Comparison of ENCODE assay signal across 13 cellular contexts in the genomic region with DNA sequence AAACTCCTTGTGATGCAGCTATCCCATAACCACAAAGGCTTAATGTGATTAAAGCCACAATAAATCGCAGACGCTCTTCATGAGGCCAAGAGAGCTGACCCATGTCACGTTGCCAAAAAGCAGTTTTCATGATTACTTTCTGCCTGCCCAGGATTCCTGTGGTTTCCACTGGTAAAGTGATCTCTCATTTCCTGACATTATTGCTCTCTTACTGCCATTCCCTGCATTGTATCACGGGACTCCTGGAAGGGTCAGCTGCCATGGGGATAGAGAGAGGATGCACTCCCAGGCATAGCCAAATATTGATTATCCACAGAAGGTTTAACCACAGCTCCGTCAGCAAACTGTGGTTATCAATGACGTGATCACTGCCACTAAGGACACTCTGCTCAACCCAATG.
A peak's percentile ranks its signal among the peaks of the same experiment; 100 is the strongest.
DNase-seq lines count a peak whose midpoint lies in the region; ATAC-seq, FAIRE-seq and TF ChIP-seq lines count a peak whose summit lies in the region.
"Had no signal": no experiment of that assay in that cellular context is flagged by ENCODE, and none has a peak within 500 bp of the region (broad histone marks: within the 10 kb centered on the region; RNA-seq: fewer than 3 reads in every experiment).

No MANE protein-coding gene starts in this region.

- H3K27ac ChIP-seq in HEK293 (ENCODE audit: extremely low read depth, low read depth, low read length): no peak overlapping the region
- H3K27ac ChIP-seq: right atrium auricular region had no signal

- no peak overlapping the region for H3K4me3 ChIP-seq in HEK293 (ENCODE audit: low read depth, low read length)
- H3K4me3 ChIP-seq: right atrium auricular region had no signal

- no peak for TF ChIP-seq POLR2A in GM12892 (IDR thresholded peaks at IDR 0.05; ENCODE audit: low read depth, low read length)

- H3K36me3 ChIP-seq in HEK293 (ENCODE audit: control insufficient read depth in 2 of 2, insufficient read depth in 1 of 2, low read length in 2 of 2): no peaks in the 10 kb centered on the region
- H3K36me3 ChIP-seq: right atrium auricular region had no signal

- CTCF ChIA-PET in HEK293 (lab: Yijun Ruan, JAX): interaction anchor here (0.7 to 9.2 kb wide), 9 partner anchors 8 to 877 kb away, joined by 3 to 247 read pairs (median 4); no protein-coding TSS in a partner anchor

- peak; percentile 65 for DNase-seq in fibroblast of the conjunctiva (ENCODE audit: low read depth)
- peak; percentile 88 for DNase-seq in smooth muscle cell of the brain vasculature (ENCODE audit: low read depth, low spot score)
- DNase-seq in NCI-H146 (lab: John Stamatoyannopoulos, UW): no peak
- no peak for DNase-seq in GM12892 (ENCODE audit: insufficient read length)
- no peak for DNase-seq in iPS-NIHi7 (ENCODE audit: extremely low spot score)
- DNase-seq: activated CD8-positive, alpha-beta memory T cell treated with anti-CD3 and anti-CD28 coated beads for 24 hours; NCI-H524 treated with DMSO at 0.1 percent for 48 hours; T-cell had no signal

- TF ChIP-seq CTCF in HEK293 (tag by site-specific recombination; IDR thresholded peaks at IDR 0.05): no peak

- ATAC-seq in SK-N-SH treated with all-trans-retinoic acid at 6 μM for 48 hours (peak; percentile 96), HG03442 (IDR thresholded peaks at IDR 0.05; ENCODE audit: unreplicated experiment) (no peak)
- ATAC-seq: T-cell had no signal

- peaks cover 11% of the 10 kb centered on the region for H3K4me1 ChIP-seq in HEK293 (ENCODE audit: control insufficient read depth, insufficient read depth, low read length)
- H3K4me1 ChIP-seq: right atrium auricular region had no signal

- no peak for FAIRE-seq in GM12892 (lab: Jason Lieb, UNC)
- FAIRE-seq: frontal cortex had no signal

- no peaks in the 10 kb centered on the region for H3K9me3 ChIP-seq in HEK293 (ENCODE audit: control insufficient read depth, insufficient read depth, low read depth, low read length)
- H3K9me3 ChIP-seq: right atrium auricular region had no signal

- POLR2A ChIA-PET in HEK293 (lab: Yijun Ruan, JAX): interaction anchor here (1.1 to 1.6 kb wide), 5 partner anchors 35 to 188 kb away, joined by 3 to 5 read pairs (median 3); no protein-coding TSS in a partner anchor

TF ChIP-seq in HEK293, 187 proteins besides CTCF, POLR2A, EP300 and RAD21 (continues in another document):
- TF ChIP-seq, protein P1, sequence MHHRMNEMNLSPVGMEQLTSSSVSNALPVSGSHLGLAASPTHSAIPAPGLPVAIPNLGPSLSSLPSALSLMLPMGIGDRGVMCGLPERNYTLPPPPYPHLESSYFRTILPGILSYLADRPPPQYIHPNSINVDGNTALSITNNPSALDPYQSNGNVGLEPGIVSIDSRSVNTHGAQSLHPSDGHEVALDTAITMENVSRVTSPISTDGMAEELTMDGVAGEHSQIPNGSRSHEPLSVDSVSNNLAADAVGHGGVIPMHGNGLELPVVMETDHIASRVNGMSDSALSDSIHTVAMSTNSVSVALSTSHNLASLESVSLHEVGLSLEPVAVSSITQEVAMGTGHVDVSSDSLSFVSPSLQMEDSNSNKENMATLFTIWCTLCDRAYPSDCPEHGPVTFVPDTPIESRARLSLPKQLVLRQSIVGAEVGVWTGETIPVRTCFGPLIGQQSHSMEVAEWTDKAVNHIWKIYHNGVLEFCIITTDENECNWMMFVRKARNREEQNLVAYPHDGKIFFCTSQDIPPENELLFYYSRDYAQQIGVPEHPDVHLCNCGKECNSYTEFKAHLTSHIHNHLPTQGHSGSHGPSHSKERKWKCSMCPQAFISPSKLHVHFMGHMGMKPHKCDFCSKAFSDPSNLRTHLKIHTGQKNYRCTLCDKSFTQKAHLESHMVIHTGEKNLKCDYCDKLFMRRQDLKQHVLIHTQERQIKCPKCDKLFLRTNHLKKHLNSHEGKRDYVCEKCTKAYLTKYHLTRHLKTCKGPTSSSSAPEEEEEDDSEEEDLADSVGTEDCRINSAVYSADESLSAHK (tag by site-specific recombination; IDR thresholded peaks at IDR 0.05): peak; percentile 93
- TF ChIP-seq ZNF366 (tag by site-specific recombination; conservative IDR thresholded peaks at IDR 0.05) (peak; percentile 91), ZNF24 (tag by site-specific recombination; IDR thresholded peaks at IDR 0.05) (peak; percentile 86), ZSCAN30 (tag by site-specific recombination; IDR thresholded peaks at IDR 0.05) (no peak), SP2 (tag by site-specific recombination; IDR thresholded peaks at IDR 0.05) (no peak), ZNF596 (tag by site-specific recombination; IDR thresholded peaks at IDR 0.05) (peak; percentile 62; the same call in 1 of the 2 replicates), ZNF214 (tag by site-specific recombination; IDR thresholded peaks at IDR 0.05; ENCODE audit: borderline replicate concordance) (no peak), ZNF211 (tag by site-specific recombination; IDR thresholded peaks at IDR 0.05; ENCODE audit: low read depth) (no peak), GLIS1 (tag by site-specific recombination; IDR thresholded peaks at IDR 0.05) (peak; percentile 86), ZNF76 (tag by site-specific recombination; IDR thresholded peaks at IDR 0.05; ENCODE audit: borderline replicate concordance, low read depth) (no peak), ZNF175 (tag by site-specific recombination; IDR thresholded peaks at IDR 0.05) (no peak), ZNF843 (tag by site-specific recombination; IDR thresholded peaks at IDR 0.05) (peak; percentile 97), ZNF660 (tag by site-specific recombination; IDR thresholded peaks at IDR 0.05) (0 out of 2 replicates have a peak, but pooled peaks have one; percentile 62), ZNF2 (tag by site-specific recombination; IDR thresholded peaks at IDR 0.05) (peak; percentile 18)
- TF ChIP-seq, protein P2, sequence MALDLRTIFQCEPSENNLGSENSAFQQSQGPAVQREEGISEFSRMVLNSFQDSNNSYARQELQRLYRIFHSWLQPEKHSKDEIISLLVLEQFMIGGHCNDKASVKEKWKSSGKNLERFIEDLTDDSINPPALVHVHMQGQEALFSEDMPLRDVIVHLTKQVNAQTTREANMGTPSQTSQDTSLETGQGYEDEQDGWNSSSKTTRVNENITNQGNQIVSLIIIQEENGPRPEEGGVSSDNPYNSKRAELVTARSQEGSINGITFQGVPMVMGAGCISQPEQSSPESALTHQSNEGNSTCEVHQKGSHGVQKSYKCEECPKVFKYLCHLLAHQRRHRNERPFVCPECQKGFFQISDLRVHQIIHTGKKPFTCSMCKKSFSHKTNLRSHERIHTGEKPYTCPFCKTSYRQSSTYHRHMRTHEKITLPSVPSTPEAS (tag by site-specific recombination; IDR thresholded peaks at IDR 0.05): 0 out of 2 replicates have a peak, but pooled peaks have one; percentile 31

TF ChIP-seq in SK-N-SH treated with all-trans-retinoic acid at 6 μM for 48 hours, 23 proteins besides CTCF, POLR2A, EP300 and RAD21:
- TF ChIP-seq RARB (CRISPR knock-in tag; IDR thresholded peaks at IDR 0.05) (peak; percentile 58; the same call in 1 of the 2 replicates), TOX (CRISPR knock-in tag; IDR thresholded peaks at IDR 0.05; ENCODE audit: borderline replicate concordance) (no peak), ZNF70 (CRISPR knock-in tag; IDR thresholded peaks at IDR 0.05) (no peak), ISL1 (CRISPR knock-in tag; IDR thresholded peaks at IDR 0.05) (peak; percentile 66; the same call in 1 of the 2 replicates), PATZ1 (CRISPR knock-in tag; IDR thresholded peaks at IDR 0.05; ENCODE audit: borderline replicate concordance) (peak; percentile 67), CSDC2 (CRISPR knock-in tag; IDR thresholded peaks at IDR 0.05) (0 out of 2 replicates have a peak, but pooled peaks have one; percentile 48), SNAI2 (CRISPR knock-in tag; IDR thresholded peaks at IDR 0.05) (no peak), ZC3H10 (CRISPR knock-in tag; IDR thresholded peaks at IDR 0.05) (0 out of 2 replicates have a peak, but pooled peaks have one; percentile 15), GLIS3 (CRISPR knock-in tag; IDR thresholded peaks at IDR 0.05) (no peak), ZFP30 (CRISPR knock-in tag; IDR thresholded peaks at IDR 0.05) (no peak), ZFP3 (CRISPR knock-in tag; IDR thresholded peaks at IDR 0.05) (no peak)
- TF ChIP-seq, protein P3, sequence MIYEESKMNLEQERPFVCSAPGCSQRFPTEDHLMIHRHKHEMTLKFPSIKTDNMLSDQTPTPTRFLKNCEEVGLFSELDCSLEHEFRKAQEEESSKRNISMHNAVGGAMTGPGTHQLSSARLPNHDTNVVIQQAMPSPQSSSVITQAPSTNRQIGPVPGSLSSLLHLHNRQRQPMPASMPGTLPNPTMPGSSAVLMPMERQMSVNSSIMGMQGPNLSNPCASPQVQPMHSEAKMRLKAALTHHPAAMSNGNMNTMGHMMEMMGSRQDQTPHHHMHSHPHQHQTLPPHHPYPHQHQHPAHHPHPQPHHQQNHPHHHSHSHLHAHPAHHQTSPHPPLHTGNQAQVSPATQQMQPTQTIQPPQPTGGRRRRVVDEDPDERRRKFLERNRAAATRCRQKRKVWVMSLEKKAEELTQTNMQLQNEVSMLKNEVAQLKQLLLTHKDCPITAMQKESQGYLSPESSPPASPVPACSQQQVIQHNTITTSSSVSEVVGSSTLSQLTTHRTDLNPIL (CRISPR knock-in tag; IDR thresholded peaks at IDR 0.05; ENCODE audit: low read depth): no peak

Comparison
In these comparisons a context has a peak if more than half of its experiments do, and no peak if none do; other contexts are left out.
1. DNase-seq: peak in fibroblast of the conjunctiva (single experiment) and smooth muscle cell of the brain vasculature (single experiment); none in NCI-H146 (single experiment), GM12892 (single experiment) and iPS-NIHi7 (single experiment).
2. Of the 2 proteins assayed by ChIP-seq in both HEK293 and SK-N-SH treated with all-trans-retinoic acid at 6 μM for 48 hours: peak only in HEK293: none; only in SK-N-SH treated with all-trans-retinoic acid at 6 μM for 48 hours: none; in both: PATZ1; in neither: 1.